8 cellular contexts compared by ENCODE assay signal in the genomic region with DNA sequence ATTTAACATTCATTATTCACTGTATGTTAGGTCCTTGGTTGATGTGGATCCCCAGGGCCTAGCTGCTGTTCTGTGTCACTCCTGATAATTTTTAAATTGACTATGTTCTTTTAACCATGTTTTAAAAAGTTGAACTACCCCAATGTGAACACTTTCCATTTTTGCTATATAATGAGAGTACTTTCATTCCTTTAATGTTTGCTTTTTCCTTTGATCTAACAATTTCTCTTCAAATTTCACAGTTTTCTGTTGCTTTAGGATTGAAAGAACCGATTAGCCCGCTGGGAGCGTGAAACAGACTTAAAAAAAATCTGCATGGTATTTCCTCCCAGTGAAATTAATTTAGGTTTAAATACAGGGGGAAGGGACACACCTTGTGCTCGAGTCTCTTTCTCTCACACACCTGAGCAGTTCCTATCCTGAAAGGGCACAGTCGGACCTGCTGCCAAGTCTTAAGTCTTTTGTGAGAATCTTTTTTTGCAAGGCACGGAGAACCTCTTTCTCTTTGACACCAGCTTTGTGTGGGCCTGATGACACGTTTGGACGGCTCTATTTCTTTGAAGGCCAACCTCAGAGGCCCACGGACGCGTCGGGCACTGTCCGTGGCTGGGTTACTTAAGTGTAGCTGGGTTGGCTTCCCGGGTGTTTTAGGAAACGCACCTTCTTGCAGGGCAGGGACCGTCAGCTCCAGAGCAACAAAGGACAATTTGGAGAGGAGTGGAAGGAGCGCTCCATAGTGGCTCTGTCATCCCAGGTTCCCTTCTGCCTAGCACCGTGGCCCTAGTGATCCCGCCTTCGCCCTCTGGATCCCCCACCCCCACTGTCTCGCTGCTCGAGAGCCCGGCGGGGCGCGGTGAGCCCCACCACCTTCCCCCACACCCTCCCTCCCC. TPM values are rescaled to one million over a fixed set of nuclear protein-coding genes. Genes with fewer than 3 reads are reported as not detected.
A peak's percentile ranks its signal among the peaks of the same experiment; 100 is the strongest.
DNase-seq lines count a peak whose midpoint lies in the region; ATAC-seq and TF ChIP-seq lines count a peak whose summit lies in the region.

No MANE protein-coding gene starts in this region.

- ATAC-seq in GM18909 (IDR thresholded peaks at IDR 0.05; ENCODE audit: poor library complexity, unreplicated experiment), result no peak

- no peaks in the 10 kb centered on the region for H3F3A ChIP-seq in smooth muscle cell (ENCODE audit: low read depth)

- peak overlapping the region; percentile 86 for H3K4me2 ChIP-seq in smooth muscle cell

- intact Hi-C loops in activated CD4-positive, alpha-beta memory T cell treated with anti-CD3 and anti-CD28 coated beads for 36 hours (cut with micrococcal nuclease), result loop anchor here (1.0 to 5.0 kb wide), 3 partner anchors 51 to 215 kb away; no protein-coding TSS in a partner anchor

- H3K36me3 Mint-ChIP-seq in activated CD4-positive, alpha-beta memory T cell treated with anti-CD3 and anti-CD28 coated beads for 36 hours, result no peaks in the 10 kb centered on the region

- no peak for TF ChIP-seq CTCF in smooth muscle cell (IDR thresholded peaks at IDR 0.05; ENCODE audit: borderline replicate concordance, insufficient read depth, poor library complexity, severe bottlenecking)

- H3K4me1 Mint-ChIP-seq in activated CD4-positive, alpha-beta memory T cell treated with anti-CD3 and anti-CD28 coated beads for 36 hours (ENCODE audit: low read depth), result peaks cover 14% of the 10 kb centered on the region

- H3K79me2 ChIP-seq in smooth muscle cell (ENCODE audit: low read depth), result peaks cover 6% of the 10 kb centered on the region

- H3K27me3 ChIP-seq in iPS-20b (ENCODE audit: insufficient read depth, low read length) (peaks cover 84% of the 10 kb centered on the region), smooth muscle cell (ENCODE audit: low read depth) (peaks cover 59% of the 10 kb centered on the region)

- H3K9me3 Mint-ChIP-seq in activated CD4-positive, alpha-beta memory T cell treated with anti-CD3 and anti-CD28 coated beads for 36 hours, result no peaks in the 10 kb centered on the region

- H3K36me3 ChIP-seq in iPS-20b (ENCODE audit: insufficient read depth, low read depth, low read length) (no peaks in the 10 kb centered on the region), smooth muscle cell (ENCODE audit: low read depth) (no peaks in the 10 kb centered on the region)

- H3K27ac Mint-ChIP-seq in activated CD4-positive, alpha-beta memory T cell treated with anti-CD3 and anti-CD28 coated beads for 36 hours, result no peak overlapping the region

- POLR2A ChIA-PET in activated CD4-positive, alpha-beta memory T cell treated with anti-CD3 and anti-CD28 coated beads for 36 hours (lab: Charles Lee), result no interaction called here

- H3K4me1 ChIP-seq in iPS-20b (ENCODE audit: insufficient read depth, low read length) (peaks cover 26% of the 10 kb centered on the region), smooth muscle cell (ENCODE audit: low read depth) (peaks cover 10% of the 10 kb centered on the region)

- WGBS in smooth muscle cell (ENCODE audit: low lambda C conversion rate), result 15% methylated on average over 24 of the region's 26 CpGs

- H3K4me3 ChIP-seq in iPS-20b (ENCODE audit: low read length), result peak overlapping the region; percentile 71
- peak overlapping the region; percentile 82 for H3K4me3 ChIP-seq in smooth muscle cell

- H3K9me3 ChIP-seq in iPS-20b (ENCODE audit: insufficient read depth, low read depth, low read length), result no peaks in the 10 kb centered on the region
- no peaks in the 10 kb centered on the region for H3K9me3 ChIP-seq in smooth muscle cell (replicated peaks; ENCODE audit: low read depth)

- H3K27ac ChIP-seq in iPS-20b (ENCODE audit: low read length) (no peak overlapping the region), smooth muscle cell (ENCODE audit: low read depth) (no peak overlapping the region)

- H3K9ac ChIP-seq in iPS-20b (ENCODE audit: low read depth, low read length), result no peak overlapping the region; the same call in 1 of the 2 replicates
- H3K9ac ChIP-seq in smooth muscle cell (ENCODE audit: low read depth), result no peak overlapping the region

- CTCF ChIA-PET in activated CD4-positive, alpha-beta memory T cell treated with anti-CD3 and anti-CD28 coated beads for 36 hours (lab: Charles Lee), result interaction anchor here (1.2 kb wide), 1 partner anchor 215 kb away, joined by 6 read pairs; no protein-coding TSS in a partner anchor

- peak overlapping the region; percentile 35 for H3K4me3 Mint-ChIP-seq in activated CD4-positive, alpha-beta memory T cell treated with anti-CD3 and anti-CD28 coated beads for 36 hours

- DNase-seq in NCI-H1417 (lab: John Stamatoyannopoulos, UW), result peak in 2 of 3 experiments; percentile 67 to 83
- no peak for DNase-seq in NCI-H1417 treated with DMSO at 0.1 percent for 48 hours (lab: John Stamatoyannopoulos, UW)
- DNase-seq in activated CD4-positive, alpha-beta memory T cell treated with anti-CD3 and anti-CD28 coated beads for 36 hours, result no peak
- no peak for DNase-seq in smooth muscle cell (lab: John Stamatoyannopoulos, UW; ENCODE audit: unreplicated experiment)
- DNase-seq in COLO829 (ENCODE audit: low spot score), result no peak
- DNase-seq in activated CD8-positive, alpha-beta memory T cell treated with anti-CD3 and anti-CD28 coated beads for 24 hours, result no peak

- peaks cover 31% of the 10 kb centered on the region for H3K27me3 Mint-ChIP-seq in activated CD4-positive, alpha-beta memory T cell treated with anti-CD3 and anti-CD28 coated beads for 36 hours

- H4K20me1 ChIP-seq in smooth muscle cell (ENCODE audit: low read depth), result no peaks in the 10 kb centered on the region

- H2AFZ ChIP-seq in smooth muscle cell (ENCODE audit: low read depth), result no peak overlapping the region

RNA-seq across cellular contexts. Expression of gene CHN2, which starts 1.0 kb away (rescaled TPM):
- under 1 TPM; 0.53 to 0.69 TPM for total RNA-seq in activated CD4-positive, alpha-beta memory T cell treated with anti-CD3 and anti-CD28 coated beads for 36 hours
- total RNA-seq in smooth muscle cell, result 14.0 and 20.7 TPM in 2 replicates
- polyA plus RNA-seq in smooth muscle cell, result 7.4 and 15.7 TPM in 2 replicates

RNA-seq across cellular contexts. Expression of gene CPVL, which starts 47.2 kb away (rescaled TPM):
- total RNA-seq in activated CD4-positive, alpha-beta memory T cell treated with anti-CD3 and anti-CD28 coated beads for 36 hours, result not detected
- 18.7 and 29.8 TPM in 2 replicates for total RNA-seq in smooth muscle cell
- polyA plus RNA-seq in smooth muscle cell, result 7.2 and 20.8 TPM in 2 replicates

Comparison
In these comparisons a context has a peak if more than half of its experiments do, and no peak if none do; other contexts are left out.
1. DNase-seq: peak in NCI-H1417 (2 of 3); none in NCI-H1417 treated with DMSO at 0.1 percent for 48 hours (single experiment), activated CD4-positive, alpha-beta memory T cell treated with anti-CD3 and anti-CD28 coated beads for 36 hours (single experiment), smooth muscle cell (single experiment), COLO829 (single experiment) and activated CD8-positive, alpha-beta memory T cell treated with anti-CD3 and anti-CD28 coated beads for 24 hours (single experiment).
2. RNA of gene CPVL, which starts 47.2 kb away (total RNA-seq): 18.7 to 29.8 TPM in smooth muscle cell; not detected in activated CD4-positive, alpha-beta memory T cell treated with anti-CD3 and anti-CD28 coated beads for 36 hours; every median in the first group is over 10 times any median in the second.